In genomic region chr5:1959911-1960581, GRCh38 we compare ENCODE assay signal across 1 cellular context.
TF ChIP-seq lines count a peak whose summit lies in the region.

No MANE protein-coding gene starts in this region.

TF ChIP-seq in WTC11, 78 proteins besides CTCF, POLR2A, EP300 and RAD21:
- TF ChIP-seq GTF2I (CRISPR knock-in tag; conservative IDR thresholded peaks at IDR 0.05), result no peak
- no peak for TF ChIP-seq CREB1 (CRISPR knock-in tag; IDR thresholded peaks at IDR 0.05)
- TF ChIP-seq IRF2 (CRISPR knock-in tag; IDR thresholded peaks at IDR 0.05; ENCODE audit: borderline replicate concordance, low read depth), result no peak
- no peak for TF ChIP-seq SMAD3 (CRISPR knock-in tag; IDR thresholded peaks at IDR 0.05; ENCODE audit: borderline replicate concordance)
- no peak for TF ChIP-seq ZNF416 (CRISPR knock-in tag; IDR thresholded peaks at IDR 0.05)
